In the genomic region with DNA sequence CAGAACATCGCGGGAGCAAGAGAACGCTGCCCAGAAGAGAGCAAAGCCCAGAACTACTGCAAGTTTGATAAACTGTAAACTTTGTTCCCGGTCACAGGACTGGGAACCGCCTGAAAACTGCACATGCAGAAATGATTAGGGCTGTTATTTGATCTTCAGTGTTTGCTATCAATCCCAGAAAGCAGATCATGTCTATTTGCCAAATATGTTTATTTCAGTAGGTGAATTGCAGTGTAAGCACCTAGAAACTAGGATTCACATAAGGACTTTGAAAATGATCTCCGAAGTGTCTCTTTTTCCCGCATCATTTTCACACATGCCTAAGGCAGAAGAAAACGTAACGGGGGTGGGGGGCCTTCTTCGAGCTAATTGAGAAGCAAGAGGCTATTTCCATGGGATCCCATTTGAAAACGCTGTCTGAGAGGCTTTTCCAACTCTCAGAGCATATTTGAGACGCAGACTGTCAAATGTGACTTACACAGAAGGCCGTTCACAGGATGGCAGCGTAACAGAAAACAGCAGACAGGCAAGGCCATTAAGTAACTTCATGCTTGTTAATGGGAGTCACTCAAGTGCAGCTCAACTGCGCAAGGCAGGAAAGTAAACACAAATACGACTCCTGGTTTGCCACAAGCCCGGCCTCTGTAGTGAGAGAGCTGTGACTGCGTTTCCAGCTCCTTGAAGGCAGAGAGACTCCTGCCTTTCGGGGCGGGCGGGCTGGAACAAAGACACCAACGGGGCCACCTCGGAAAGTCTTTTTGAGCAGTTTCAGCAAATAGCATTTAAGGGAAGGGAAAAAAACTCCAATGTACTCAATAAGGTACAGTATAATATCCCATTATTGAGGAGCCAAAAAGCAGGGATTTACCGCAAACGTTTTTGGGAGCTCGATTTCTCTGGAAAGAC, we compare ENCODE assay signal across 8 cellular contexts.
A peak's percentile ranks its signal among the peaks of the same experiment; 100 is the strongest.
DNase-seq lines count a peak whose midpoint lies in the region; ATAC-seq and TF ChIP-seq lines count a peak whose summit lies in the region.

No MANE protein-coding gene starts in this region.

- no peak for DNase-seq in activated naive CD4-positive, alpha-beta T cell treated with anti-CD3 and anti-CD28 coated beads, Interleukin-2, amount 10 ng/mL, durations not matched to agents 7 days and 5 days
- DNase-seq in OCI-LY7 (ENCODE audit: low spot score), result peak; percentile 48
- peak; percentile 31 to 45 for DNase-seq in erythroblast (lab: John Stamatoyannopoulos, UW)
- no peak for DNase-seq in naive thymus-derived CD4-positive, alpha-beta T cell
- DNase-seq in CD8-positive, alpha-beta T cell, result no peak
- no peak for DNase-seq in T-helper 2 cell

- H3K79me2 ChIP-seq in OCI-LY7 (ENCODE audit: insufficient read depth, low read depth, low read length), result no peaks in the 10 kb centered on the region

- H2AFZ ChIP-seq in OCI-LY7 (ENCODE audit: low read length), result peak overlapping the region; percentile 96

- peak overlapping the region; percentile 11 for H3K27ac ChIP-seq in OCI-LY7 (ENCODE audit: low read depth, low read length, poor library complexity, severe bottlenecking)
- no peak overlapping the region for H3K27ac ChIP-seq in naive thymus-derived CD4-positive, alpha-beta T cell (ENCODE audit: low read depth, low read length)
- H3K27ac ChIP-seq in CD8-positive, alpha-beta T cell (ENCODE audit: low read depth, low read length), result no peak overlapping the region

- ATAC-seq in naive thymus-derived CD4-positive, alpha-beta T cell, result no peak
- no peak for ATAC-seq in GM19463 (IDR thresholded peaks at IDR 0.05; ENCODE audit: unreplicated experiment)
- no peak for ATAC-seq in CD8-positive, alpha-beta T cell

- H3K4me1 Mint-ChIP-seq in activated naive CD4-positive, alpha-beta T cell treated with anti-CD3 and anti-CD28 coated beads, Interleukin-2, amount 50 U/mL, for 24 hours, result peaks cover 46% of the 10 kb centered on the region
- peaks cover 59% of the 10 kb centered on the region for H3K4me1 Mint-ChIP-seq in activated naive CD4-positive, alpha-beta T cell treated with anti-CD3 and anti-CD28 coated beads, Interleukin-2, amount 10 ng/mL, durations not matched to agents 7 days and 5 days
- peaks cover 28 to 68% (median 50%) of the 10 kb centered on the region in 7 donors for H3K4me1 Mint-ChIP-seq in naive thymus-derived CD4-positive, alpha-beta T cell
- H3K4me1 Mint-ChIP-seq in CD8-positive, alpha-beta T cell (ENCODE audit: low read depth), result peaks cover 40% of the 10 kb centered on the region

- POLR2A ChIA-PET in OCI-LY7 (lab: Charles Lee), result interaction anchor here (0.5 to 3.6 kb wide), 22 partner anchors 9 to 197 kb away, joined by 3 to 21 read pairs (median 4); no protein-coding TSS in a partner anchor
- POLR2A ChIA-PET in naive thymus-derived CD4-positive, alpha-beta T cell (lab: Charles Lee), result interaction anchor here (0.6 to 2.2 kb wide), 5 partner anchors 10 to 115 kb away, joined by 3 to 8 read pairs (median 7); no protein-coding TSS in a partner anchor
- POLR2A ChIA-PET in CD8-positive, alpha-beta T cell (lab: Charles Lee), result interaction anchor here (0.8 to 0.9 kb wide), 2 partner anchors 16 to 30 kb away, joined by 3 read pairs; no protein-coding TSS in a partner anchor

- no peaks in the 10 kb centered on the region for H3K9me2 ChIP-seq in OCI-LY7 (ENCODE audit: insufficient read depth, low read length)

- no peaks in the 10 kb centered on the region for H3K9me3 Mint-ChIP-seq in activated naive CD4-positive, alpha-beta T cell treated with anti-CD3 and anti-CD28 coated beads, Interleukin-2, amount 50 U/mL, for 24 hours
- H3K9me3 Mint-ChIP-seq in activated naive CD4-positive, alpha-beta T cell treated with anti-CD3 and anti-CD28 coated beads, Interleukin-2, amount 10 ng/mL, durations not matched to agents 7 days and 5 days, result no peaks in the 10 kb centered on the region
- H3K9me3 Mint-ChIP-seq in naive thymus-derived CD4-positive, alpha-beta T cell, result no peaks in the 10 kb centered on the region
- no peaks in the 10 kb centered on the region for H3K9me3 Mint-ChIP-seq in CD8-positive, alpha-beta T cell

- H3K27me3 ChIP-seq in naive thymus-derived CD4-positive, alpha-beta T cell (ENCODE audit: control insufficient read depth in 2 of 2, insufficient read depth in 2 of 2, low read length in 2 of 2), result no peaks in the 10 kb centered on the region
- no peaks in the 10 kb centered on the region for H3K27me3 ChIP-seq in CD8-positive, alpha-beta T cell (ENCODE audit: insufficient read depth, low read length)

- H3K9me3 ChIP-seq in OCI-LY7 (ENCODE audit: low read length), result no peaks in the 10 kb centered on the region
- H3K9me3 ChIP-seq in naive thymus-derived CD4-positive, alpha-beta T cell (ENCODE audit: control insufficient read depth in 2 of 3, low read length in 3 of 3), result no peaks in the 10 kb centered on the region
- H3K9me3 ChIP-seq in CD8-positive, alpha-beta T cell (ENCODE audit: low read length), result no peaks in the 10 kb centered on the region

- no peak overlapping the region for H3K4me3 Mint-ChIP-seq in activated naive CD4-positive, alpha-beta T cell treated with anti-CD3 and anti-CD28 coated beads, Interleukin-2, amount 50 U/mL, for 24 hours
- no peak overlapping the region for H3K4me3 Mint-ChIP-seq in activated naive CD4-positive, alpha-beta T cell treated with anti-CD3 and anti-CD28 coated beads, Interleukin-2, amount 10 ng/mL, durations not matched to agents 7 days and 5 days
- peak overlapping the region in 1 of 10 donors; percentile 70 for H3K4me3 Mint-ChIP-seq in naive thymus-derived CD4-positive, alpha-beta T cell
- no peak overlapping the region for H3K4me3 Mint-ChIP-seq in CD8-positive, alpha-beta T cell

- H3K4me1 ChIP-seq in OCI-LY7 (ENCODE audit: insufficient read depth, low read length, poor library complexity, severe bottlenecking), result peaks cover 65% of the 10 kb centered on the region
- peaks cover 0 to 14% of the 10 kb centered on the region in 2 donors for H3K4me1 ChIP-seq in naive thymus-derived CD4-positive, alpha-beta T cell (ENCODE audit: control insufficient read depth in 2 of 2, insufficient read depth in 2 of 2, low read length in 2 of 2)
- peaks cover 20% of the 10 kb centered on the region for H3K4me1 ChIP-seq in CD8-positive, alpha-beta T cell (ENCODE audit: insufficient read depth, low read length)

- BruUV-seq in OCI-LY7 (replicated peaks; lab: Mats Ljungman, UMichigan), result no TSS peak

- no peaks in the 10 kb centered on the region for H3K27me3 Mint-ChIP-seq in activated naive CD4-positive, alpha-beta T cell treated with anti-CD3 and anti-CD28 coated beads, Interleukin-2, amount 50 U/mL, for 24 hours
- no peaks in the 10 kb centered on the region for H3K27me3 Mint-ChIP-seq in activated naive CD4-positive, alpha-beta T cell treated with anti-CD3 and anti-CD28 coated beads, Interleukin-2, amount 10 ng/mL, durations not matched to agents 7 days and 5 days
- no peaks in the 10 kb centered on the region for H3K27me3 Mint-ChIP-seq in naive thymus-derived CD4-positive, alpha-beta T cell
- no peaks in the 10 kb centered on the region for H3K27me3 Mint-ChIP-seq in CD8-positive, alpha-beta T cell (ENCODE audit: low read depth)

- peak overlapping the region; percentile 56 for H3K4me3 ChIP-seq in OCI-LY7 (ENCODE audit: low read depth, low read length, poor library complexity, severe bottlenecking)
- H3K4me3 ChIP-seq in naive thymus-derived CD4-positive, alpha-beta T cell (ENCODE audit: low read length), result no peak overlapping the region
- no peak overlapping the region for H3K4me3 ChIP-seq in CD8-positive, alpha-beta T cell (ENCODE audit: low read depth, low read length)

- H3K36me3 ChIP-seq in OCI-LY7 (ENCODE audit: insufficient read depth, low read length), result no peaks in the 10 kb centered on the region
- H3K36me3 ChIP-seq in naive thymus-derived CD4-positive, alpha-beta T cell (ENCODE audit: control insufficient read depth in 2 of 3, insufficient read depth in 3 of 3, low read length in 3 of 3), result no peaks in the 10 kb centered on the region
- H3K36me3 ChIP-seq in CD8-positive, alpha-beta T cell (ENCODE audit: insufficient read depth, low read length), result no peaks in the 10 kb centered on the region

- TF ChIP-seq POLR2A in erythroblast (IDR thresholded peaks at IDR 0.05; ENCODE audit: low read length), result no peak

- TF ChIP-seq CTCF in OCI-LY7 (conservative IDR thresholded peaks at IDR 0.05; ENCODE audit: low read length), result no peak
- TF ChIP-seq CTCF in CD8-positive, alpha-beta T cell (IDR thresholded peaks at IDR 0.05), result no peak

- no peaks in the 10 kb centered on the region for H3K36me3 Mint-ChIP-seq in activated naive CD4-positive, alpha-beta T cell treated with anti-CD3 and anti-CD28 coated beads, Interleukin-2, amount 50 U/mL, for 24 hours
- peaks cover 2% of the 10 kb centered on the region for H3K36me3 Mint-ChIP-seq in activated naive CD4-positive, alpha-beta T cell treated with anti-CD3 and anti-CD28 coated beads, Interleukin-2, amount 10 ng/mL, durations not matched to agents 7 days and 5 days
- H3K36me3 Mint-ChIP-seq in naive thymus-derived CD4-positive, alpha-beta T cell, result no peaks in the 10 kb centered on the region
- H3K36me3 Mint-ChIP-seq in CD8-positive, alpha-beta T cell, result no peaks in the 10 kb centered on the region

- H3K4me2 ChIP-seq in OCI-LY7 (ENCODE audit: low read length), result peak overlapping the region; percentile 79

- intact Hi-C loops in OCI-LY7 (cut with micrococcal nuclease; ENCODE audit: unreplicated experiment), result loop anchor here (1.0 to 5.0 kb wide), 2 partner anchors 91 to 204 kb away; no protein-coding TSS in a partner anchor
- intact Hi-C loops in naive thymus-derived CD4-positive, alpha-beta T cell (cut with micrococcal nuclease), result loop anchor here in 1 of 2 donors (5.0 kb wide), 1 partner anchor 76 kb away; no protein-coding TSS in a partner anchor
- intact Hi-C loops in CD8-positive, alpha-beta T cell (cut with DNase I, micrococcal nuclease), result no loop called here

- H3K27ac Mint-ChIP-seq in activated naive CD4-positive, alpha-beta T cell treated with anti-CD3 and anti-CD28 coated beads, Interleukin-2, amount 50 U/mL, for 24 hours, result peak overlapping the region; percentile 15
- no peak overlapping the region for H3K27ac Mint-ChIP-seq in activated naive CD4-positive, alpha-beta T cell treated with anti-CD3 and anti-CD28 coated beads, Interleukin-2, amount 10 ng/mL, durations not matched to agents 7 days and 5 days
- H3K27ac Mint-ChIP-seq in naive thymus-derived CD4-positive, alpha-beta T cell, result peak overlapping the region in 5 of 9 donors; percentile 8 to 87 (median 43)
- no peak overlapping the region for H3K27ac Mint-ChIP-seq in CD8-positive, alpha-beta T cell

- no peaks in the 10 kb centered on the region for H4K20me1 ChIP-seq in OCI-LY7 (ENCODE audit: insufficient read depth, low read length)

- CTCF ChIA-PET in activated naive CD4-positive, alpha-beta T cell treated with anti-CD3 and anti-CD28 coated beads, Interleukin-2, amount 10 ng/mL, durations not matched to agents 7 days and 5 days (lab: Charles Lee), result interaction anchor here (1.1 to 1.9 kb wide), 3 partner anchors 9 to 20 kb away, joined by 3 to 6 read pairs (median 3); no protein-coding TSS in a partner anchor
- CTCF ChIA-PET in OCI-LY7 (lab: Charles Lee; ENCODE audit: unreplicated experiment), result interaction anchor here (1.4 kb wide), 1 partner anchor 10 kb away, joined by 3 read pairs; no protein-coding TSS in a partner anchor
- CTCF ChIA-PET in naive thymus-derived CD4-positive, alpha-beta T cell (lab: Charles Lee), result interaction anchor here (0.7 to 1.1 kb wide), 2 partner anchors 15 to 37 kb away, joined by 3 read pairs; no protein-coding TSS in a partner anchor
- CTCF ChIA-PET in CD8-positive, alpha-beta T cell (lab: Charles Lee), result interaction anchor here (0.6 to 2.3 kb wide), 4 partner anchors 117 to 404 kb away, joined by 3 to 6 read pairs (median 4); no protein-coding TSS in a partner anchor

Comparison
In these comparisons a context has a peak if more than half of its experiments do, and no peak if none do; other contexts are left out.
1. H3K27ac Mint-ChIP-seq: peak in activated naive CD4-positive, alpha-beta T cell treated with anti-CD3 and anti-CD28 coated beads, Interleukin-2, amount 50 U/mL, for 24 hours (single experiment) and naive thymus-derived CD4-positive, alpha-beta T cell (5 of 9); none in activated naive CD4-positive, alpha-beta T cell treated with anti-CD3 and anti-CD28 coated beads, Interleukin-2, amount 10 ng/mL, durations not matched to agents 7 days and 5 days (single experiment) and CD8-positive, alpha-beta T cell (single experiment).
2. DNase-seq: peak in OCI-LY7 (single experiment) and erythroblast (2 of 2); none in activated naive CD4-positive, alpha-beta T cell treated with anti-CD3 and anti-CD28 coated beads, Interleukin-2, amount 10 ng/mL, durations not matched to agents 7 days and 5 days (single experiment), naive thymus-derived CD4-positive, alpha-beta T cell (0 of 9), CD8-positive, alpha-beta T cell (0 of 7) and T-helper 2 cell (0 of 5).